ENCODE assay signal across 9 cellular contexts in the genomic region with DNA sequence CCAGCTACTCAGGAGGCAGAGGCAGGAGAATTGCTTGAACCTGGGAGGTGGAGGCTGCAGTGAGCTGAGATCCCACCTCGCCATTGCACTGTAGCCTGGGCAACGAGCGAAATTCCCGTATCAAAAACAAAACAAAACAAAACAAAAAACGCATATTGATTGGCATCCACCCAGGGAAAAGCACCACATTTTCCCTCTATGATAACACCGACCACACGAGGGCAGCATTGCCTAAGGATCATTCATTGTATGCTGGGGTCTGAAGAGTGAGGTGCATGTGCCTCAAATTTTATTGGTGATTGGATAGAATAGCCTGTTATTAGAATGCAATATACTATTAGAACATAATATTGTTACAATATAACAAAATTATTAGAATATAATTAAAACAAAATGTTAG.
DNase-seq lines count a peak whose midpoint lies in the region; ATAC-seq and TF ChIP-seq lines count a peak whose summit lies in the region.
"Had no signal": no experiment of that assay in that cellular context is flagged by ENCODE, and none has a peak within 500 bp of the region (broad histone marks: within the 10 kb centered on the region; RNA-seq: fewer than 3 reads in every experiment).

No MANE protein-coding gene starts in this region.

- no peak overlapping the region for H3K4me3 Mint-ChIP-seq in Calu3 (ENCODE audit: low read depth, unreplicated experiment)

- intact Hi-C loops in mucosa of descending colon (cut with DNase I, micrococcal nuclease) (loop anchor here in 1 of 2 donors (10.0 kb wide), 1 partner anchor 480 kb away; no protein-coding TSS in a partner anchor), Calu3 (cut with micrococcal nuclease; ENCODE audit: unreplicated experiment) (no loop called here)

- CTCF ChIA-PET in Calu3 (lab: Charles Lee), result no interaction called here

- ATAC-seq in HG03175 (IDR thresholded peaks at IDR 0.05; ENCODE audit: unreplicated experiment), result peak; percentile 63
- ATAC-seq in mucosa of descending colon, result no peak
- ATAC-seq in GM18867 (IDR thresholded peaks at IDR 0.05; ENCODE audit: unreplicated experiment), result no peak

- DNase-seq in CD1c-positive myeloid dendritic cell (ENCODE audit: extremely low spot score), result peak; percentile 59
- DNase-seq in activated naive CD4-positive, alpha-beta T cell treated with Interleukin-2 at 50 U/mL for 16 hours, result peak; percentile 56
- DNase-seq in mucosa of descending colon, result peak in 2 of 3 donors; percentile 46 to 70
- no peak for DNase-seq in NCI-H1930 (lab: John Stamatoyannopoulos, UW)
- DNase-seq in Calu3, result no peak
- no peak for DNase-seq in NK-92 (lab: John Stamatoyannopoulos, UW; ENCODE audit: unreplicated experiment)
- DNase-seq: cortex of kidney had no signal

- no peaks in the 10 kb centered on the region for H3K36me3 Mint-ChIP-seq in Calu3 (ENCODE audit: insufficient read depth, unreplicated experiment)

- H3K27me3 Mint-ChIP-seq in Calu3 (ENCODE audit: unreplicated experiment), result no peaks in the 10 kb centered on the region

- no peaks in the 10 kb centered on the region for H3K9me3 Mint-ChIP-seq in Calu3 (ENCODE audit: low read depth, unreplicated experiment)

- no TSS peak for BruUV-seq in Calu3 (replicated peaks; lab: Mats Ljungman, UMichigan)

- H3K36me3 ChIP-seq in mucosa of descending colon (ENCODE audit: low read depth), result no peaks in the 10 kb centered on the region

- TF ChIP-seq CTCF in mucosa of descending colon (IDR thresholded peaks at IDR 0.05), result no peak
- TF ChIP-seq CTCF in Calu3 (IDR thresholded peaks at IDR 0.05; ENCODE audit: unreplicated experiment), result no peak

- no peak overlapping the region for H3K27ac Mint-ChIP-seq in Calu3 (ENCODE audit: unreplicated experiment)

- no peaks in the 10 kb centered on the region for H3K4me1 ChIP-seq in mucosa of descending colon (ENCODE audit: low read depth)

- H3K9me3 ChIP-seq in mucosa of descending colon, result no peaks in the 10 kb centered on the region

- no peaks in the 10 kb centered on the region for H3K4me1 Mint-ChIP-seq in Calu3 (ENCODE audit: low read depth, unreplicated experiment)

- H3K4me3 ChIP-seq in mucosa of descending colon, result no peak overlapping the region

Comparison
In these comparisons a context has a peak if more than half of its experiments do, and no peak if none do; other contexts are left out.
1. DNase-seq: peak in CD1c-positive myeloid dendritic cell (single experiment), activated naive CD4-positive, alpha-beta T cell treated with Interleukin-2 at 50 U/mL for 16 hours (single experiment) and mucosa of descending colon (2 of 3); none in NCI-H1930 (0 of 2), Calu3 (single experiment) and NK-92 (single experiment).